8 cellular contexts compared by ENCODE assay signal in genomic region chr17:60305141-60305540, GRCh38.
DNase-seq lines count a peak whose midpoint lies in the region; ATAC-seq lines count a peak whose summit lies in the region.

No MANE protein-coding gene starts in this region.

- DNase-seq in activated T-cell treated with anti-CD3 and anti-CD28 coated beads, Interleukin-2, amount 50 U/mL, for 4 hours, result no peak
- no peak for DNase-seq in activated T-cell treated with anti-CD3 and anti-CD28 coated beads, Interleukin-2, amount 50 U/mL, for 1 hour
- DNase-seq in nucleus accumbens (lab: John Stamatoyannopoulos, UW) (peak in 34 of 56 donors; percentile 5 to 77 (median 31)), NCI-H774 (lab: John Stamatoyannopoulos, UW) (no peak)
- no peak for DNase-seq in activated CD8-positive, alpha-beta memory T cell treated with anti-CD3 and anti-CD28 coated beads for 24 hours

- H3K36me3 Mint-ChIP-seq in activated T-cell treated with anti-CD3 and anti-CD28 coated beads, Interleukin-2, amount 50 U/mL, for 4 hours (ENCODE audit: insufficient read depth), result peaks cover 15% of the 10 kb centered on the region
- H3K36me3 Mint-ChIP-seq in activated naive CD4-positive, alpha-beta T cell treated with anti-CD3 and anti-CD28 coated beads, Interleukin-2, amount 50 U/mL, for 24 hours, result peaks cover 11% of the 10 kb centered on the region

- ATAC-seq in activated T-cell treated with anti-CD3 and anti-CD28 coated beads, Interleukin-2, amount 50 U/mL, for 4 hours, result peak; percentile 88 to 91
- ATAC-seq in HG03442 (IDR thresholded peaks at IDR 0.05; ENCODE audit: unreplicated experiment), result peak; percentile 66
- ATAC-seq in HG03139 (IDR thresholded peaks at IDR 0.05; ENCODE audit: unreplicated experiment), result no peak

- H3K9me3 Mint-ChIP-seq in activated T-cell treated with anti-CD3 and anti-CD28 coated beads, Interleukin-2, amount 50 U/mL, for 4 hours, result no peaks in the 10 kb centered on the region
- no peaks in the 10 kb centered on the region for H3K9me3 Mint-ChIP-seq in activated naive CD4-positive, alpha-beta T cell treated with anti-CD3 and anti-CD28 coated beads, Interleukin-2, amount 50 U/mL, for 24 hours

- peaks cover 20% of the 10 kb centered on the region for H3K4me1 Mint-ChIP-seq in activated T-cell treated with anti-CD3 and anti-CD28 coated beads, Interleukin-2, amount 50 U/mL, for 4 hours (ENCODE audit: low read depth)
- H3K4me1 Mint-ChIP-seq in activated naive CD4-positive, alpha-beta T cell treated with anti-CD3 and anti-CD28 coated beads, Interleukin-2, amount 50 U/mL, for 24 hours, result peaks cover 40% of the 10 kb centered on the region

- no peak overlapping the region for H3K4me3 Mint-ChIP-seq in activated T-cell treated with anti-CD3 and anti-CD28 coated beads, Interleukin-2, amount 50 U/mL, for 4 hours
- H3K4me3 Mint-ChIP-seq in activated naive CD4-positive, alpha-beta T cell treated with anti-CD3 and anti-CD28 coated beads, Interleukin-2, amount 50 U/mL, for 24 hours, result peak overlapping the region; percentile 3

- H3K27ac Mint-ChIP-seq in activated naive CD4-positive, alpha-beta T cell treated with anti-CD3 and anti-CD28 coated beads, Interleukin-2, amount 50 U/mL, for 24 hours, result peak overlapping the region; percentile 77

- no peaks in the 10 kb centered on the region for H3K27me3 Mint-ChIP-seq in activated T-cell treated with anti-CD3 and anti-CD28 coated beads, Interleukin-2, amount 50 U/mL, for 4 hours (ENCODE audit: low read depth)
- no peaks in the 10 kb centered on the region for H3K27me3 Mint-ChIP-seq in activated naive CD4-positive, alpha-beta T cell treated with anti-CD3 and anti-CD28 coated beads, Interleukin-2, amount 50 U/mL, for 24 hours

Comparison
In these comparisons a context has a peak if more than half of its experiments do, and no peak if none do; other contexts are left out.
1. DNase-seq: peak in nucleus accumbens (34 of 56); none in activated T-cell treated with anti-CD3 and anti-CD28 coated beads, Interleukin-2, amount 50 U/mL, for 4 hours (single experiment), activated T-cell treated with anti-CD3 and anti-CD28 coated beads, Interleukin-2, amount 50 U/mL, for 1 hour (single experiment), NCI-H774 (single experiment) and activated CD8-positive, alpha-beta memory T cell treated with anti-CD3 and anti-CD28 coated beads for 24 hours (single experiment).